In genomic region chr19:15702590-15702930, GRCh38 we compare ENCODE assay signal across 8 cellular contexts. TPM values are rescaled to one million over a fixed set of nuclear protein-coding genes. Genes with fewer than 3 reads are reported as not detected.
DNase-seq lines count a peak whose midpoint lies in the region; ATAC-seq and TF ChIP-seq lines count a peak whose summit lies in the region.

No MANE protein-coding gene starts in this region.

- H3K9me3 Mint-ChIP-seq in type B pancreatic cell = no peaks in the 10 kb centered on the region
- peaks cover 2% of the 10 kb centered on the region for H3K9me3 Mint-ChIP-seq in activated T-cell treated with anti-CD3 and anti-CD28 coated beads, Interleukin-2, amount 50 U/mL, for 24 hours

- DNase-seq in DMS153 (lab: John Stamatoyannopoulos, UW) = peak; percentile 85
- DNase-seq in LHCN-M2 (ENCODE audit: low read depth) = peak; percentile 9
- DNase-seq in SK-N-MC (ENCODE audit: low read depth, low spot score) = peak; percentile 32
- DNase-seq in glomerular endothelial cell (ENCODE audit: extremely low read depth, low read depth, low spot score) = peak; percentile 12
- peak; percentile 15 for DNase-seq in stimulated activated CD4-positive, alpha-beta T cell treated with anti-CD3 and anti-CD28 coated beads, Interleukin-4, amount 100 ng/mL, for 1 hour
- DNase-seq in type B pancreatic cell (ENCODE audit: extremely low spot score, unreplicated experiment) = no peak
- no peak for DNase-seq in activated T-cell treated with anti-CD3 and anti-CD28 coated beads, Interleukin-2, amount 50 U/mL, for 24 hours

- no peak overlapping the region for H3K9ac ChIP-seq in SK-N-MC (ENCODE audit: insufficient read length)

- H3K36me3 Mint-ChIP-seq in type B pancreatic cell = no peaks in the 10 kb centered on the region
- no peaks in the 10 kb centered on the region for H3K36me3 Mint-ChIP-seq in activated T-cell treated with anti-CD3 and anti-CD28 coated beads, Interleukin-2, amount 50 U/mL, for 24 hours (ENCODE audit: low read depth)

- H3K27me3 Mint-ChIP-seq in type B pancreatic cell = no peaks in the 10 kb centered on the region
- peaks cover 54% of the 10 kb centered on the region for H3K27me3 Mint-ChIP-seq in activated T-cell treated with anti-CD3 and anti-CD28 coated beads, Interleukin-2, amount 50 U/mL, for 24 hours

- H3K4me1 Mint-ChIP-seq in type B pancreatic cell (ENCODE audit: unreplicated experiment) = no peaks in the 10 kb centered on the region
- H3K4me1 Mint-ChIP-seq in activated T-cell treated with anti-CD3 and anti-CD28 coated beads, Interleukin-2, amount 50 U/mL, for 24 hours (ENCODE audit: low read depth) = no peaks in the 10 kb centered on the region

- no peak overlapping the region for H3K4me3 ChIP-seq in SK-N-MC

- H3K27ac ChIP-seq in SK-N-MC = no peak overlapping the region

- ATAC-seq in HG02623 (IDR thresholded peaks at IDR 0.05; ENCODE audit: unreplicated experiment) = no peak

- TF ChIP-seq CTCF in type B pancreatic cell (conservative IDR thresholded peaks at IDR 0.05) = no peak

- no peaks in the 10 kb centered on the region for H3K9me3 ChIP-seq in SK-N-MC (ENCODE audit: low read depth, low read length)

- H3K27ac Mint-ChIP-seq in type B pancreatic cell = no peak overlapping the region
- no peak overlapping the region for H3K27ac Mint-ChIP-seq in activated T-cell treated with anti-CD3 and anti-CD28 coated beads, Interleukin-2, amount 50 U/mL, for 24 hours

- no peaks in the 10 kb centered on the region for H3K36me3 ChIP-seq in SK-N-MC (ENCODE audit: insufficient read depth, low read length)

- H3K4me3 Mint-ChIP-seq in type B pancreatic cell = no peak overlapping the region
- H3K4me3 Mint-ChIP-seq in activated T-cell treated with anti-CD3 and anti-CD28 coated beads, Interleukin-2, amount 50 U/mL, for 24 hours = no peak overlapping the region

RNA-seq across cellular contexts. Expression of gene OR10H2, which starts 25.3 kb away (rescaled TPM):
- total RNA-seq in LHCN-M2 (2014; rRNA removed) (not detected in 2 replicates), glomerular endothelial cell (not detected in 2 replicates), type B pancreatic cell (ENCODE audit: low replicate concordance) (not detected in 2 replicates)
- not detected for polyA plus RNA-seq in LHCN-M2 (2012)

RNA-seq across cellular contexts. Expression of gene CYP4F12, which starts 29.7 kb away (rescaled TPM):
- total RNA-seq in LHCN-M2 (2014; rRNA removed) = not detected in 2 replicates
- not detected for polyA plus RNA-seq in LHCN-M2 (2012)
- total RNA-seq in glomerular endothelial cell = not detected in 2 replicates
- 0.52 and 1.2 TPM in 2 replicates for total RNA-seq in type B pancreatic cell (ENCODE audit: low replicate concordance)

RNA-seq across cellular contexts. Expression of gene OR10H3, which starts 35.2 kb away (rescaled TPM):
- total RNA-seq in LHCN-M2 (2014; rRNA removed) = not detected in 2 replicates
- not detected for polyA plus RNA-seq in LHCN-M2 (2012)
- total RNA-seq in glomerular endothelial cell = not detected in 2 replicates
- total RNA-seq in type B pancreatic cell (ENCODE audit: low replicate concordance) = not detected in 2 replicates

Comparison
In these comparisons a context has a peak if more than half of its experiments do, and no peak if none do; other contexts are left out.
1. DNase-seq: peak in DMS153 (single experiment), LHCN-M2 (single experiment), SK-N-MC (single experiment), glomerular endothelial cell (single experiment) and stimulated activated CD4-positive, alpha-beta T cell treated with anti-CD3 and anti-CD28 coated beads, Interleukin-4, amount 100 ng/mL, for 1 hour (single experiment); none in type B pancreatic cell (single experiment) and activated T-cell treated with anti-CD3 and anti-CD28 coated beads, Interleukin-2, amount 50 U/mL, for 24 hours (single experiment).